Comparison of ENCODE assay signal across 8 cellular contexts in the genomic region with DNA sequence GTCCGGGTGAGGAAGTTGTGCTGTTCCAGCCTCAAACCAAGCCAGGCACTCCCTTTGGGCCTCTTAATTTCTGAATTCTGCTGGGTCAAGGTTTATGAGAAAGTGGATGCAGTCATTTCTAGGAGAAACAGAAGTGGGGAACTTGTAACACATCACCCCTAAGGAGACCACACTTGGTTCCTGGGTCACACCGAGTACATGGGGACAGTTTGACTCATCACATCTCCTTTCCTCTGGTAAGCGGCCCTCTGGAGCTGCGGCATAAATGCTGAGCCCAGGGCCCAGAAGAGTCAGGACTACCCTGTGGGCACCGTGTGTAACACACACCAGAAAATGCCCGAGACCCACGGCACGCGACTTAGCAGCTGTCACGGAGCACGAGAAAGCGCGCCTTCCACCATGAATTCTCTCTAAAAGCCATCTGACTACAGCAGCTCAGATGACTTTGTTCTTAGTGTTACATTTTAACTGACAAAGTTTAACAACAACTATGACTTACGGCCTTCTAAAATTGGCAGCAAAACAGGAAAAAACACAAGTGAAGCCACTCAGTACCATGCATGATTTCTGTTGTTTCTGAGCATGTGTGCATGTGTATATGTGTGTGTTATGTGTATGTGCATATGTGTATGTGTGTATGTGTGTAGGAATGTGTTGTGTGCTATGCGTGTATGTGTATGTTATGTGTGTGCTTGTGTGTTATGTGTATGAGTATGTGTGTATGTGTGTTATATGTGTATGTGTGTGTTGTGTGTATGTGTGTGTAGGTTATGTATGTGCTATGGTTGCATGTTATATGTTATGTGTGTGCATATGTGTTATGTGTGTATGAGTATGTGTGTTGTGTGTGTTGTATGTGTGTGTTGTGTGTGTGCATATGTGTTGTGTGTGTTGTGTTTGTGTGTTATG. TPM values are rescaled to one million over a fixed set of nuclear protein-coding genes. Genes with fewer than 3 reads are reported as not detected.
A peak's percentile ranks its signal among the peaks of the same experiment; 100 is the strongest.
DNase-seq lines count a peak whose midpoint lies in the region; ATAC-seq, FAIRE-seq and TF ChIP-seq lines count a peak whose summit lies in the region.

No MANE protein-coding gene starts in this region.

- peaks cover 0 to 6% (median 2%) of the 10 kb centered on the region in 4 experiments; a peak in 3 of 7 replicates for H3K4me1 ChIP-seq in H1 (replicated peaks in 1 of 4; ENCODE audit: control insufficient read depth in 3 of 4, insufficient read depth in 4 of 4, low read length in 3 of 4)
- peaks cover 56% of the 10 kb centered on the region for H3K4me1 ChIP-seq in stomach smooth muscle (ENCODE audit: control insufficient read depth, insufficient read depth, low read length)

- no peak overlapping the region for H4K8ac ChIP-seq in H1 (ENCODE audit: extremely low read depth, insufficient read depth, low read length)

- H2AK5ac ChIP-seq in H1 (ENCODE audit: low read depth, low read length): peak overlapping the region; percentile 25; the same call in 1 of the 2 replicates

- ATAC-seq in HG03571 (IDR thresholded peaks at IDR 0.05; ENCODE audit: unreplicated experiment): peak; percentile 42

- peaks cover 6% of the 10 kb centered on the region for H3K23me2 ChIP-seq in H1 (ENCODE audit: low read depth, low read length)

- peak overlapping the region; percentile 8 for H3K14ac ChIP-seq in H1 (ENCODE audit: insufficient read length)

- H3K4me2 ChIP-seq in H1 (ENCODE audit: insufficient read depth in 1 of 2, low read depth in 2 of 2, low read length in 2 of 2): no peak overlapping the region

- TF ChIP-seq CTCF in H1 (IDR thresholded peaks at IDR 0.05; ENCODE audit: control extremely low read depth in 1 of 3, insufficient read depth in 1 of 3, low read depth in 1 of 3, low read length in 3 of 3): no peak

- peak overlapping the region; percentile 30 for H2BK120ac ChIP-seq in H1 (replicated peaks; ENCODE audit: low read depth, low read length)

- no peak for FAIRE-seq in H1 (lab: Jason Lieb, UNC)

- peak overlapping the region; percentile 95 for H3K4ac ChIP-seq in H1 (replicated peaks; ENCODE audit: insufficient read length, low read depth, low read length)

- H4K5ac ChIP-seq in H1 (ENCODE audit: insufficient read length, low read depth, low read length): peak overlapping the region; percentile 23

- no peaks in the 10 kb centered on the region for H3K79me1 ChIP-seq in H1 (ENCODE audit: low read depth, low read length)

- H3K27me3 ChIP-seq in H1 (replicated peaks in 1 of 4; ENCODE audit: control insufficient read depth in 3 of 4, extremely low read depth in 1 of 4, insufficient read depth in 3 of 4, low read length in 3 of 4): no peaks in the 10 kb centered on the region
- no peaks in the 10 kb centered on the region for H3K27me3 ChIP-seq in stomach smooth muscle (ENCODE audit: control insufficient read depth in 1 of 2, insufficient read depth in 2 of 2, low read length in 2 of 2)

- CTCF ChIA-PET in H1 (lab: Charles Lee; ENCODE audit: partially characterized antibody): interaction anchor here (0.7 kb wide), 1 partner anchor 12 kb away, joined by 5 read pairs; no protein-coding TSS in a partner anchor

- no peak overlapping the region for H3K27ac ChIP-seq in H1 (ENCODE audit: low read depth, low read length)
- peak overlapping the region; percentile 69 for H3K27ac ChIP-seq in stomach smooth muscle (ENCODE audit: low read length)

- H3K23ac ChIP-seq in H1 (ENCODE audit: insufficient read length): peak overlapping the region; percentile 97

- H3K79me2 ChIP-seq in H1 (ENCODE audit: control insufficient read depth in 1 of 2, insufficient read depth in 2 of 2, low read length in 2 of 2): peaks cover 0 to 3% of the 10 kb centered on the region in 2 experiments; a peak in 1 of 4 replicates

- peaks cover 0 to 6% of the 10 kb centered on the region in 2 experiments for H4K20me1 ChIP-seq in H1 (replicated peaks in 1 of 2; ENCODE audit: control insufficient read depth in 1 of 2, insufficient read depth in 2 of 2, low read length in 2 of 2)

- peak overlapping the region; percentile 92 for H4K91ac ChIP-seq in H1 (replicated peaks; ENCODE audit: insufficient read length, low read length)

- H3K36me3 ChIP-seq in H1 (ENCODE audit: control insufficient read depth in 2 of 4, insufficient read depth in 4 of 4, low read length in 3 of 4) (peaks cover 0 to 4% (median 0%) of the 10 kb centered on the region in 4 experiments; a peak in 1 of 8 replicates), stomach smooth muscle (ENCODE audit: control insufficient read depth in 2 of 2, insufficient read depth in 2 of 2, low read length in 2 of 2) (no peaks in the 10 kb centered on the region)

- H2BK20ac ChIP-seq in H1 (ENCODE audit: low read length): no peak overlapping the region

- H3K18ac ChIP-seq in H1 (ENCODE audit: extremely low read depth, low read length): no peak overlapping the region

- H3K4me3 ChIP-seq in H1 (ENCODE audit: extremely low read depth in 1 of 4, insufficient read depth in 2 of 4, low read depth in 3 of 4, low read length in 4 of 4): no peak overlapping the region
- H3K4me3 ChIP-seq in stomach smooth muscle (ENCODE audit: low read length in 2 of 2): no peak overlapping the region

- H2BK12ac ChIP-seq in H1 (ENCODE audit: low read depth, low read length): peak overlapping the region; percentile 6; the same call in 1 of the 2 replicates

- H3K9ac ChIP-seq in H1 (replicated peaks in 1 of 4; ENCODE audit: extremely low read depth in 1 of 4, low read depth in 3 of 4, low read length in 3 of 4): no peak overlapping the region
- peak overlapping the region in 1 of 2 donors; percentile 10 for H3K9ac ChIP-seq in stomach smooth muscle (ENCODE audit: low read length in 2 of 2)

- TF ChIP-seq POLR2A in H1 (IDR thresholded peaks at IDR 0.05; ENCODE audit: control extremely low read depth in 1 of 2, low read depth in 2 of 2, low read length in 2 of 2): no peak

- H3K9me3 ChIP-seq in H1 (ENCODE audit: insufficient read depth in 2 of 2, low read depth in 1 of 2, low read length in 1 of 2) (peaks cover 0 to 3% of the 10 kb centered on the region in 2 experiments; a peak in 2 of 4 replicates), stomach smooth muscle (ENCODE audit: control insufficient read depth in 2 of 2, low read length in 2 of 2) (no peaks in the 10 kb centered on the region)

- no peak overlapping the region for H2AFZ ChIP-seq in H1 (ENCODE audit: low read length)

- TF ChIP-seq RAD21 in H1 (IDR thresholded peaks at IDR 0.05 in 1 of 2, conservative IDR thresholded peaks at IDR 0.05 in 1 of 2; ENCODE audit: low read depth in 2 of 2, low read length in 2 of 2): no peak

- POLR2A ChIA-PET in H1 (lab: Charles Lee; ENCODE audit: partially characterized antibody): no interaction called here

- no peak for TF ChIP-seq EP300 in H1 (IDR thresholded peaks at IDR 0.05; ENCODE audit: borderline replicate concordance in 1 of 2, low read depth in 2 of 2, low read length in 2 of 2)

- peak overlapping the region; percentile 99 for H3K56ac ChIP-seq in H1 (replicated peaks; ENCODE audit: insufficient read length, low read depth, low read length)

- 88% methylated on average over 15 of the region's 15 CpGs; no CpG with 5 or more reads in 1 of the 2 experiments for WGBS in H1 (ENCODE audit: extremely low coverage in 1 of 2, insufficient coverage in 1 of 2, insufficient read length in 1 of 2, insufficient replicate concordance in 2 of 2, low coverage in 1 of 2, low lambda C conversion rate in 2 of 2, missing lambda C conversion rate in 1 of 2), 2 experiments

- peak; percentile 62 for DNase-seq in stimulated activated CD4-positive, alpha-beta T cell treated with anti-CD3 and anti-CD28 coated beads, Interleukin-15, amount 100 ng/mL, for 24 hours
- DNase-seq in stimulated activated CD4-positive, alpha-beta T cell treated with anti-CD3 and anti-CD28 coated beads, Interleukin-4, amount 100 ng/mL, for 4 hours: no peak
- DNase-seq in H1 (ENCODE audit: low read depth in 1 of 2, low spot score in 2 of 2): no peak
- no peak for DNase-seq in iPS-NIHi11 (ENCODE audit: low spot score)
- DNase-seq in NCI-H2196 treated with DMSO at 0.1 percent for 48 hours (lab: John Stamatoyannopoulos, UW; ENCODE audit: unreplicated experiment): no peak
- DNase-seq in NCI-H524 treated with DMSO at 0.1 percent for 48 hours (lab: John Stamatoyannopoulos, UW): no peak

- no peak overlapping the region for H2BK5ac ChIP-seq in H1 (ENCODE audit: low read depth, low read length)

- peak overlapping the region; percentile 9; the same call in 1 of the 2 replicates for H2BK15ac ChIP-seq in H1 (ENCODE audit: low read length)

TF ChIP-seq in H1, 55 proteins besides CTCF, POLR2A, EP300 and RAD21:
- TF ChIP-seq, protein P1, sequence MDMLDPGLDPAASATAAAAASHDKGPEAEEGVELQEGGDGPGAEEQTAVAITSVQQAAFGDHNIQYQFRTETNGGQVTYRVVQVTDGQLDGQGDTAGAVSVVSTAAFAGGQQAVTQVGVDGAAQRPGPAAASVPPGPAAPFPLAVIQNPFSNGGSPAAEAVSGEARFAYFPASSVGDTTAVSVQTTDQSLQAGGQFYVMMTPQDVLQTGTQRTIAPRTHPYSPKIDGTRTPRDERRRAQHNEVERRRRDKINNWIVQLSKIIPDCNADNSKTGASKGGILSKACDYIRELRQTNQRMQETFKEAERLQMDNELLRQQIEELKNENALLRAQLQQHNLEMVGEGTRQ (IDR thresholded peaks at IDR 0.05; ENCODE audit: low read length): peak; percentile 26; the same call in 1 of the 2 replicates
- no peak for TF ChIP-seq SP1 (IDR thresholded peaks at IDR 0.05; ENCODE audit: low read depth, low read length)

RNA-seq across cellular contexts. Expression of a gene that starts 50.8 kb away (rescaled TPM):
- 151 and 168 TPM in 2 replicates for total RNA-seq in H1 (2021; fragmentation: NEBNext Ultra II Directional; extraction: Animal tissue kit (Norgen Biotek cat#: 25700))
- polyA plus RNA-seq in H1 (2011; rRNA removed): 47.7 and 71.4 TPM in 2 replicates
- 86.5 TPM for polyA plus RNA-seq in H1 (2011; cell fraction: cytosol; rRNA removed)
- 36.5 TPM for polyA plus RNA-seq in H1 (2011; cell fraction: nucleus; rRNA removed)
- 133 to 185 TPM (median 146 TPM) in 4 replicates for polyA plus RNA-seq in H1 (2012, experiment 1 of 2)
- polyA plus RNA-seq in H1 (2012, experiment 2 of 2): 19.4 TPM
- polyA plus RNA-seq in H1 (2013, experiment 1 of 2): 134 TPM
- polyA plus RNA-seq in H1 (2013, experiment 2 of 2): 156 TPM
- polyA minus RNA-seq in H1 (2011; rRNA and poly(A)+ RNA removed): 74.6 and 94.4 TPM in 2 replicates
- 67.5 TPM for polyA minus RNA-seq in H1 (2011; cell fraction: cytosol; rRNA and poly(A)+ RNA removed)
- 68.5 TPM for polyA minus RNA-seq in H1 (2011; cell fraction: nucleus; rRNA and poly(A)+ RNA removed)
